Comparison of ENCODE assay signal across 9 cellular contexts in the genomic region with DNA sequence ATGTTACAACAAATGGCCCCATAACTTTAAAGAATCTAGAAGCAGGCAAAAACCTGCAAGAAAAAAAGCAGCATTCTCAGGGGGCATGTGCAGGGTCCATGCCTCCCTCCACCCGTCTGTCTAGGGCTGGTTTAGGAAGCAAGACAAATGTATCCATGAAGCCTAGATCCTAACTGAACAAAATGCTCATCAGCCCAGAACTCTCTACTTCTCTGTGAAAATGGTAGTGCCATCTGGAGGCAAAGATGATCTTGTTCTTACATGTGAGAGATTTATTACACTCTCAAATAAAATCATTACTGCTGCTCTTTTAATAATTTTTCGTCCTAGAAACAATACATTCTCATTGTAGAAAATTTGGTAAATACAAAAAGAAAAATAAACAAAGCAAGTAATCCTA. TPM values are rescaled to one million over a fixed set of nuclear protein-coding genes. Genes with fewer than 3 reads are reported as not detected.
A peak's percentile ranks its signal among the peaks of the same experiment; 100 is the strongest.
DNase-seq lines count a peak whose midpoint lies in the region; ATAC-seq and TF ChIP-seq lines count a peak whose summit lies in the region.
"Had no signal": no experiment of that assay in that cellular context is flagged by ENCODE, and none has a peak within 500 bp of the region (broad histone marks: within the 10 kb centered on the region; RNA-seq: fewer than 3 reads in every experiment).

No MANE protein-coding gene starts in this region.

- H3K27ac ChIP-seq in GM23248 (no peak overlapping the region), dorsolateral prefrontal cortex (no peak overlapping the region), RWPE1 (no peak overlapping the region)
- H3K27ac ChIP-seq: ascending aorta had no signal

- H3K36me3 ChIP-seq in GM23248 (ENCODE audit: low read depth): no peaks in the 10 kb centered on the region
- H3K36me3 ChIP-seq: ascending aorta had no signal

- H3K27me3 Mint-ChIP-seq in natural killer cell treated with Interleukin-12 subunit alpha and Interleukin-12 subunit beta and Interleukin-15 and Interleukin-18, amount 100 ng/mL, for 72 hours: peaks cover 7 to 9% of the 10 kb centered on the region in 2 donors

- TF ChIP-seq CTCF in dorsolateral prefrontal cortex (IDR thresholded peaks at IDR 0.05 in 54 of 56, conservative IDR thresholded peaks at IDR 0.05 in 2 of 56; ENCODE audit: low read depth in 1 of 56, partially characterized antibody in 56 of 56): peak in 39 of 56 donors; percentile 9 to 64 (median 32)
- TF ChIP-seq CTCF in RWPE1 (conservative IDR thresholded peaks at IDR 0.05; ENCODE audit: low read depth): no peak

- H3K4me2 ChIP-seq in GM23248 (ENCODE audit: unreplicated experiment): no peak overlapping the region

- POLR2A ChIA-PET in RWPE1 (lab: Yijun Ruan, JAX; ENCODE audit: low non-redundant PET): no interaction called here

- H3K36me3 Mint-ChIP-seq in natural killer cell treated with Interleukin-12 subunit alpha and Interleukin-12 subunit beta and Interleukin-15 and Interleukin-18, amount 100 ng/mL, for 72 hours: no peaks in the 10 kb centered on the region

- H3F3A ChIP-seq in GM23248 (ENCODE audit: insufficient read depth): no peaks in the 10 kb centered on the region

- in situ Hi-C loops in GM23248 (cut with MboI): no loop called here

- no peaks in the 10 kb centered on the region for H3K4me1 ChIP-seq in GM23248 (ENCODE audit: insufficient read depth)
- H3K4me1 ChIP-seq: ascending aorta had no signal

- DNase-seq in GM23248 (peak; percentile 4), NCI-H524 (lab: John Stamatoyannopoulos, UW) (peak; percentile 14 to 46), dorsolateral prefrontal cortex (no peak), midbrain (lab: John Stamatoyannopoulos, UW) (peak; percentile 12), GDM1 (lab: John Stamatoyannopoulos, UW) (no peak), RWPE1 (ENCODE audit: low spot score) (no peak), NCI-H146 treated with DMSO at 0.1 percent for 48 hours (lab: John Stamatoyannopoulos, UW; ENCODE audit: unreplicated experiment) (no peak)
- DNase-seq in natural killer cell treated with Interleukin-12 subunit alpha and Interleukin-12 subunit beta and Interleukin-15 and Interleukin-18, amount 100 ng/mL, for 72 hours (ENCODE audit: low spot score): no peak

- no peaks in the 10 kb centered on the region for H3K27me3 ChIP-seq in GM23248 (replicated peaks; ENCODE audit: insufficient read depth)
- H3K27me3 ChIP-seq in dorsolateral prefrontal cortex: no peaks in the 10 kb centered on the region
- H3K27me3 ChIP-seq: ascending aorta had no signal

- no peak overlapping the region for H2AFZ ChIP-seq in GM23248

- intact Hi-C loops in dorsolateral prefrontal cortex (cut with DNase I): loop anchor here in 1 of 2 donors (10.0 kb wide), 1 partner anchor 131 kb away; no protein-coding TSS in a partner anchor

- no peak overlapping the region for H3K4me3 ChIP-seq in GM23248
- no peak overlapping the region for H3K4me3 ChIP-seq in dorsolateral prefrontal cortex
- H3K4me3 ChIP-seq: ascending aorta had no signal

- H3K4me1 Mint-ChIP-seq in natural killer cell treated with Interleukin-12 subunit alpha and Interleukin-12 subunit beta and Interleukin-15 and Interleukin-18, amount 100 ng/mL, for 72 hours (ENCODE audit: low read depth in 2 of 2): no peaks in the 10 kb centered on the region

- no peak overlapping the region for H3K4me3 Mint-ChIP-seq in natural killer cell treated with Interleukin-12 subunit alpha and Interleukin-12 subunit beta and Interleukin-15 and Interleukin-18, amount 100 ng/mL, for 72 hours

- H3K9ac ChIP-seq in GM23248: no peak overlapping the region

- CTCF ChIA-PET in RWPE1 (lab: Yijun Ruan, JAX): no interaction called here

- H3K9me2 ChIP-seq in GM23248 (ENCODE audit: insufficient read depth): no peaks in the 10 kb centered on the region

- no peaks in the 10 kb centered on the region for H3K9me3 ChIP-seq in GM23248 (ENCODE audit: low read depth)
- H3K9me3 ChIP-seq: ascending aorta had no signal

- ATAC-seq in natural killer cell treated with Interleukin-12 subunit alpha and Interleukin-12 subunit beta and Interleukin-15 and Interleukin-18, amount 100 ng/mL, for 72 hours: no peak

- H3K27ac Mint-ChIP-seq in natural killer cell treated with Interleukin-12 subunit alpha and Interleukin-12 subunit beta and Interleukin-15 and Interleukin-18, amount 100 ng/mL, for 72 hours: no peak overlapping the region

- H4K20me1 ChIP-seq in GM23248 (ENCODE audit: insufficient read depth): no peaks in the 10 kb centered on the region

- H3K79me2 ChIP-seq in GM23248 (ENCODE audit: insufficient read depth): no peaks in the 10 kb centered on the region

- WGBS in GM23248 (ENCODE audit: low coverage in 1 of 2, low lambda C conversion rate in 2 of 2, missing lambda C conversion rate in 2 of 2), 2 experiments: 38 to 42% methylated on average over 2 of the region's 2 CpGs

- H3K9me3 Mint-ChIP-seq in natural killer cell treated with Interleukin-12 subunit alpha and Interleukin-12 subunit beta and Interleukin-15 and Interleukin-18, amount 100 ng/mL, for 72 hours: no peaks in the 10 kb centered on the region

RNA-seq across cellular contexts. Expression of gene NR3C2, which starts 26.7 kb away (rescaled TPM):
- under 0.01 TPM in 1 of 2 replicates, not detected in the other for total RNA-seq in GM23248 (2014; rRNA removed; shearing (Covaris generic))
- 0.04 and 0.15 TPM in 2 replicates for polyA plus RNA-seq in GM23248 (2016; fragmentation: Nextera tagmentation; extraction: Ambion mirVana)
- total RNA-seq in dorsolateral prefrontal cortex: 10 to 100 TPM; 32.1 to 89.5 (median 56.4) TPM
- total RNA-seq in natural killer cell treated with Interleukin-12 subunit alpha and Interleukin-12 subunit beta and Interleukin-15 and Interleukin-18, amount 100 ng/mL, for 72 hours: 1 to 10 TPM; 1.5 to 2.4 TPM

Comparison
In these comparisons a context has a peak if more than half of its experiments do, and no peak if none do; other contexts are left out.
1. DNase-seq: peak in GM23248 (single experiment), NCI-H524 (2 of 2) and midbrain (single experiment); none in dorsolateral prefrontal cortex (0 of 10), GDM1 (single experiment), natural killer cell treated with Interleukin-12 subunit alpha and Interleukin-12 subunit beta and Interleukin-15 and Interleukin-18, amount 100 ng/mL, for 72 hours (single experiment), RWPE1 (single experiment) and NCI-H146 treated with DMSO at 0.1 percent for 48 hours (single experiment).
2. RNA of gene NR3C2, which starts 26.7 kb away (total RNA-seq): 32.1 to 89.5 TPM in dorsolateral prefrontal cortex; 1.5 to 2.4 TPM in natural killer cell treated with Interleukin-12 subunit alpha and Interleukin-12 subunit beta and Interleukin-15 and Interleukin-18, amount 100 ng/mL, for 72 hours and under 0.01 TPM in GM23248; every median in the first group is over 4 times any median in the second.